ENCODE assay signal across 18 cellular contexts in genomic region chr11:11363674-11364073, GRCh38. TPM values are rescaled to one million over a fixed set of nuclear protein-coding genes. Genes with fewer than 3 reads are reported as not detected.
DNase-seq lines count a peak whose midpoint lies in the region; ATAC-seq and TF ChIP-seq lines count a peak whose summit lies in the region.
"Had no signal": no experiment of that assay in that cellular context is flagged by ENCODE, and none has a peak within 500 bp of the region (broad histone marks: within the 10 kb centered on the region; RNA-seq: fewer than 3 reads in every experiment).

No MANE protein-coding gene starts in this region.

- no peaks in the 10 kb centered on the region for H4K20me1 ChIP-seq in GM23338 (replicated peaks; ENCODE audit: insufficient read depth)
- H4K20me1 ChIP-seq: BLaER1 had no signal

- H3K4me1 Mint-ChIP-seq in GM23338 (peaks cover 28% of the 10 kb centered on the region), WTC11 (peaks cover 31% of the 10 kb centered on the region)
- H3K4me1 Mint-ChIP-seq: B cell; CD4-positive, CD25-positive, alpha-beta regulatory T cell had no signal

- H3K27me3 ChIP-seq in GM23338 (ENCODE audit: insufficient read depth) (no peaks in the 10 kb centered on the region), body of pancreas (no peaks in the 10 kb centered on the region), transverse colon (no peaks in the 10 kb centered on the region)
- H3K27me3 ChIP-seq: BLaER1 had no signal

- H3K4me1 ChIP-seq in GM23338 (ENCODE audit: insufficient read depth) = no peaks in the 10 kb centered on the region; the same call in 1 of the 2 replicates
- H3K4me1 ChIP-seq in body of pancreas = no peaks in the 10 kb centered on the region
- H3K4me1 ChIP-seq in transverse colon = no peaks in the 10 kb centered on the region
- H3K4me1 ChIP-seq: BLaER1, Caco-2 had no signal

- no peak overlapping the region for H3K4me2 ChIP-seq in GM23338
- H3K4me2 ChIP-seq: BLaER1 had no signal

- in situ Hi-C loops in transverse colon (cut with MboI; ENCODE audit: low pct_ligation_motif_present in 1 of 4, low pct_unique_long_range_greater_than_20kb in 1 of 4, low sequenced_read_pairs in 3 of 4) = no loop called here

- no peak for TF ChIP-seq POLR2A in body of pancreas (IDR thresholded peaks at IDR 0.05)
- no peak for TF ChIP-seq POLR2A in transverse colon (IDR thresholded peaks at IDR 0.05)

- H3K9me3 Mint-ChIP-seq in GM23338 = peaks cover 2% of the 10 kb centered on the region; the same call in 2 of the 3 replicates
- peaks cover 14% of the 10 kb centered on the region for H3K9me3 Mint-ChIP-seq in WTC11

- no peak overlapping the region for H3K27ac Mint-ChIP-seq in GM23338
- H3K27ac Mint-ChIP-seq in WTC11 = no peak overlapping the region
- H3K27ac Mint-ChIP-seq: B cell; CD4-positive, CD25-positive, alpha-beta regulatory T cell; CD8-positive, alpha-beta T cell; H9 had no signal

- H3K27ac ChIP-seq in GM23338 (ENCODE audit: low read depth) (no peak overlapping the region), body of pancreas (no peak overlapping the region), transverse colon (no peak overlapping the region)
- H3K27ac ChIP-seq: BLaER1, C4-2B had no signal

- TF ChIP-seq CTCF in GM23338 (conservative IDR thresholded peaks at IDR 0.05; ENCODE audit: low read depth in 2 of 2) = no peak
- TF ChIP-seq CTCF in WTC11 (IDR thresholded peaks at IDR 0.05) = no peak
- TF ChIP-seq CTCF in body of pancreas (IDR thresholded peaks at IDR 0.05) = no peak
- no peak for TF ChIP-seq CTCF in transverse colon (IDR thresholded peaks at IDR 0.05)

- POLR2A ChIA-PET in WTC11 (lab: Charles Lee) = no interaction called here

- H3F3A ChIP-seq in GM23338 (replicated peaks; ENCODE audit: low read depth) = no peaks in the 10 kb centered on the region

- H2AFZ ChIP-seq in GM23338 = no peak overlapping the region

- CTCF ChIA-PET in WTC11 (lab: Charles Lee) = no interaction called here

- no peaks in the 10 kb centered on the region for H3K9me3 ChIP-seq in body of pancreas
- H3K9me3 ChIP-seq in transverse colon = no peaks in the 10 kb centered on the region
- H3K9me3 ChIP-seq: BLaER1 had no signal

- H3K4me3 ChIP-seq in GM23338 (no peak overlapping the region), body of pancreas (no peak overlapping the region), transverse colon (no peak overlapping the region)
- H3K4me3 ChIP-seq: BLaER1 had no signal

- TF ChIP-seq EP300 in transverse colon (IDR thresholded peaks at IDR 0.05; ENCODE audit: low read depth) = no peak

- H3K9me2 ChIP-seq in GM23338 (ENCODE audit: insufficient read depth) = no peaks in the 10 kb centered on the region

- no peaks in the 10 kb centered on the region for H3K36me3 ChIP-seq in GM23338 (ENCODE audit: insufficient read depth)
- no peaks in the 10 kb centered on the region for H3K36me3 ChIP-seq in body of pancreas (replicated peaks in 1 of 2; ENCODE audit: insufficient read depth in 1 of 2, low read depth in 2 of 2)
- no peaks in the 10 kb centered on the region for H3K36me3 ChIP-seq in transverse colon
- H3K36me3 ChIP-seq: BLaER1 had no signal

- intact Hi-C loops in body of pancreas (cut with DNase I) = no loop called here
- intact Hi-C loops in transverse colon (cut with DNase I; ENCODE audit: low total_unique reads) = no loop called here

- DNase-seq in GM23338 (ENCODE audit: low spot score) (peak; percentile 38), NCI-H146 (lab: John Stamatoyannopoulos, UW) (peak; percentile 30), WTC11 (ENCODE audit: low spot score) (no peak), iPS DF 4.7 (ENCODE audit: extremely low read depth, low spot score) (peak; percentile 19), body of pancreas (no peak), NCI-H2029 treated with DMSO at 0.1 percent for 48 hours (lab: John Stamatoyannopoulos, UW) (no peak), transverse colon (no peak), retina (no peak)
- DNase-seq: Caco-2; CD4-positive, CD25-positive, alpha-beta regulatory T cell; CD8-positive, alpha-beta T cell; DMS153; DND-41; H9 had no signal

- ATAC-seq in GM23338 (peak; percentile 58), WTC11 (peak; percentile 77), body of pancreas (no peak)
- ATAC-seq: CD8-positive, alpha-beta T cell; HCT116 had no signal

- H3K79me2 ChIP-seq in GM23338 (replicated peaks; ENCODE audit: insufficient read depth) = no peaks in the 10 kb centered on the region

- H3K27me3 Mint-ChIP-seq in GM23338 (ENCODE audit: insufficient read depth, low read depth, poor library complexity) (peaks cover 2% of the 10 kb centered on the region), WTC11 (ENCODE audit: low read depth) (peaks cover 27% of the 10 kb centered on the region)

- no peak overlapping the region for H3K4me3 Mint-ChIP-seq in GM23338
- H3K4me3 Mint-ChIP-seq in WTC11 = no peak overlapping the region
- H3K4me3 Mint-ChIP-seq: B cell; CD4-positive, CD25-positive, alpha-beta regulatory T cell; CD8-positive, alpha-beta T cell; H9 had no signal

- H3K36me3 Mint-ChIP-seq in GM23338 (ENCODE audit: low read depth) (peaks cover 12% of the 10 kb centered on the region; the same call in 2 of the 3 replicates), WTC11 (no peaks in the 10 kb centered on the region)
- H3K36me3 Mint-ChIP-seq: CD4-positive, CD25-positive, alpha-beta regulatory T cell; CD8-positive, alpha-beta T cell had no signal

TF ChIP-seq in GM23338, 12 proteins besides CTCF, POLR2A, EP300 and RAD21 (continues in another document):
- TF ChIP-seq STAT1 (IDR thresholded peaks at IDR 0.05; ENCODE audit: unreplicated experiment) (no peak), JUNB (IDR thresholded peaks at IDR 0.05; ENCODE audit: unreplicated experiment) (no peak), POLR2AphosphoS5 (IDR thresholded peaks at IDR 0.05; ENCODE audit: low read depth) (no peak), ZNF331 (CRISPR knock-in tag; IDR thresholded peaks at IDR 0.05; ENCODE audit: low read depth) (no peak)
- TF ChIP-seq, protein P1, sequence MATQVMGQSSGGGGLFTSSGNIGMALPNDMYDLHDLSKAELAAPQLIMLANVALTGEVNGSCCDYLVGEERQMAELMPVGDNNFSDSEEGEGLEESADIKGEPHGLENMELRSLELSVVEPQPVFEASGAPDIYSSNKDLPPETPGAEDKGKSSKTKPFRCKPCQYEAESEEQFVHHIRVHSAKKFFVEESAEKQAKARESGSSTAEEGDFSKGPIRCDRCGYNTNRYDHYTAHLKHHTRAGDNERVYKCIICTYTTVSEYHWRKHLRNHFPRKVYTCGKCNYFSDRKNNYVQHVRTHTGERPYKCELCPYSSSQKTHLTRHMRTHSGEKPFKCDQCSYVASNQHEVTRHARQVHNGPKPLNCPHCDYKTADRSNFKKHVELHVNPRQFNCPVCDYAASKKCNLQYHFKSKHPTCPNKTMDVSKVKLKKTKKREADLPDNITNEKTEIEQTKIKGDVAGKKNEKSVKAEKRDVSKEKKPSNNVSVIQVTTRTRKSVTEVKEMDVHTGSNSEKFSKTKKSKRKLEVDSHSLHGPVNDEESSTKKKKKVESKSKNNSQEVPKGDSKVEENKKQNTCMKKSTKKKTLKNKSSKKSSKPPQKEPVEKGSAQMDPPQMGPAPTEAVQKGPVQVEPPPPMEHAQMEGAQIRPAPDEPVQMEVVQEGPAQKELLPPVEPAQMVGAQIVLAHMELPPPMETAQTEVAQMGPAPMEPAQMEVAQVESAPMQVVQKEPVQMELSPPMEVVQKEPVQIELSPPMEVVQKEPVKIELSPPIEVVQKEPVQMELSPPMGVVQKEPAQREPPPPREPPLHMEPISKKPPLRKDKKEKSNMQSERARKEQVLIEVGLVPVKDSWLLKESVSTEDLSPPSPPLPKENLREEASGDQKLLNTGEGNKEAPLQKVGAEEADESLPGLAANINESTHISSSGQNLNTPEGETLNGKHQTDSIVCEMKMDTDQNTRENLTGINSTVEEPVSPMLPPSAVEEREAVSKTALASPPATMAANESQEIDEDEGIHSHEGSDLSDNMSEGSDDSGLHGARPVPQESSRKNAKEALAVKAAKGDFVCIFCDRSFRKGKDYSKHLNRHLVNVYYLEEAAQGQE (IDR thresholded peaks at IDR 0.05; ENCODE audit: unreplicated experiment) = no peak

TF ChIP-seq in WTC11, 78 proteins besides CTCF, POLR2A, EP300 and RAD21:
- TF ChIP-seq ETV6 (CRISPR knock-in tag; IDR thresholded peaks at IDR 0.05) = 0 out of 2 replicates have a peak, but pooled peaks have one; percentile 27
- no peak for TF ChIP-seq SMAD3 (CRISPR knock-in tag; IDR thresholded peaks at IDR 0.05; ENCODE audit: borderline replicate concordance)
- TF ChIP-seq, protein P2, sequence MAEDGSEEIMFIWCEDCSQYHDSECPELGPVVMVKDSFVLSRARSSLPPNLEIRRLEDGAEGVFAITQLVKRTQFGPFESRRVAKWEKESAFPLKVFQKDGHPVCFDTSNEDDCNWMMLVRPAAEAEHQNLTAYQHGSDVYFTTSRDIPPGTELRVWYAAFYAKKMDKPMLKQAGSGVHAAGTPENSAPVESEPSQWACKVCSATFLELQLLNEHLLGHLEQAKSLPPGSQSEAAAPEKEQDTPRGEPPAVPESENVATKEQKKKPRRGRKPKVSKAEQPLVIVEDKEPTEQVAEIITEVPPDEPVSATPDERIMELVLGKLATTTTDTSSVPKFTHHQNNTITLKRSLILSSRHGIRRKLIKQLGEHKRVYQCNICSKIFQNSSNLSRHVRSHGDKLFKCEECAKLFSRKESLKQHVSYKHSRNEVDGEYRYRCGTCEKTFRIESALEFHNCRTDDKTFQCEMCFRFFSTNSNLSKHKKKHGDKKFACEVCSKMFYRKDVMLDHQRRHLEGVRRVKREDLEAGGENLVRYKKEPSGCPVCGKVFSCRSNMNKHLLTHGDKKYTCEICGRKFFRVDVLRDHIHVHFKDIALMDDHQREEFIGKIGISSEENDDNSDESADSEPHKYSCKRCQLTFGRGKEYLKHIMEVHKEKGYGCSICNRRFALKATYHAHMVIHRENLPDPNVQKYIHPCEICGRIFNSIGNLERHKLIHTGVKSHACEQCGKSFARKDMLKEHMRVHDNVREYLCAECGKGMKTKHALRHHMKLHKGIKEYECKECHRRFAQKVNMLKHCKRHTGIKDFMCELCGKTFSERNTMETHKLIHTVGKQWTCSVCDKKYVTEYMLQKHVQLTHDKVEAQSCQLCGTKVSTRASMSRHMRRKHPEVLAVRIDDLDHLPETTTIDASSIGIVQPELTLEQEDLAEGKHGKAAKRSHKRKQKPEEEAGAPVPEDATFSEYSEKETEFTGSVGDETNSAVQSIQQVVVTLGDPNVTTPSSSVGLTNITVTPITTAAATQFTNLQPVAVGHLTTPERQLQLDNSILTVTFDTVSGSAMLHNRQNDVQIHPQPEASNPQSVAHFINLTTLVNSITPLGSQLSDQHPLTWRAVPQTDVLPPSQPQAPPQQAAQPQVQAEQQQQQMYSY (CRISPR knock-in tag; IDR thresholded peaks at IDR 0.05) = no peak

RNA-seq across cellular contexts. Expression of gene CSNK2A3, which starts 10.6 kb away (rescaled TPM):
- total RNA-seq in GM23338 (2014; rRNA removed; shearing (Covaris generic)) = 4.1 and 4.8 TPM in 2 replicates
- polyA plus RNA-seq in GM23338 (2016; fragmentation: Nextera tagmentation; extraction: Ambion mirVana) = 0.33 and 0.91 TPM in 2 replicates
- 0.96 to 1.4 TPM (median 1.1 TPM) in 3 replicates for total RNA-seq in WTC11 (2021)
- total RNA-seq in body of pancreas = under 1 TPM in 1 of 2 donors, not detected in 1; 0.78 TPM
- total RNA-seq in transverse colon = 1 to 10 TPM in 1 of 4 donors, under 1 TPM in 2, not detected in 1; 0.64 to 1.5 (median 0.68) TPM
- total RNA-seq: CD4-positive, CD25-positive, alpha-beta regulatory T cell had no signal

Comparison
In these comparisons a context has a peak if more than half of its experiments do, and no peak if none do; other contexts are left out.
1. DNase-seq: peak in GM23338 (single experiment), NCI-H146 (single experiment) and iPS DF 4.7 (single experiment); none in WTC11 (single experiment), body of pancreas (0 of 4), NCI-H2029 treated with DMSO at 0.1 percent for 48 hours (single experiment), transverse colon (single experiment) and retina (single experiment).